ENCODE assay signal across 8 cellular contexts in genomic region chr2:177223436-177223835, GRCh38. TPM values are rescaled to one million over a fixed set of nuclear protein-coding genes. Genes with fewer than 3 reads are reported as not detected.
DNase-seq lines count a peak whose midpoint lies in the region; ATAC-seq, FAIRE-seq and TF ChIP-seq lines count a peak whose summit lies in the region.
"Not testable (repeated sequence)": the region's sequence is repeated elsewhere in the genome, so short reads cannot be mapped to it uniquely, and the experiment has no call there.

No MANE protein-coding gene starts in this region.

- H3K9me3 Mint-ChIP-seq in Caco-2 (ENCODE audit: unreplicated experiment); GM23338; MCF 10A (ENCODE audit: unreplicated experiment); natural killer cell treated with Interleukin-12 subunit alpha and Interleukin-12 subunit beta and Interleukin-15 and Interleukin-18, amount 100 ng/mL, for 72 hours; stimulated activated effector memory CD8-positive, alpha-beta T cell treated with anti-CD3 and anti-CD28 coated beads, Interleukin-12 subunit alpha, Interleukin-12 subunit beta, amount 100 ng/mL, for 72 hours: not testable (repeated sequence)

- not testable (repeated sequence) for H3K4me1 ChIP-seq in Caco-2; GM23338 (ENCODE audit: insufficient read depth); cardiac muscle cell (ENCODE audit: low read depth)

- not testable (repeated sequence) for H3K9me2 ChIP-seq in GM23338 (ENCODE audit: insufficient read depth)

- H3K4me2 ChIP-seq in GM23338: not testable (repeated sequence)

- not testable (repeated sequence) for H3K4me1 Mint-ChIP-seq in Caco-2 (ENCODE audit: low read depth, unreplicated experiment)
- peaks cover 37% of the 10 kb centered on the region for H3K4me1 Mint-ChIP-seq in GM23338
- H3K4me1 Mint-ChIP-seq in MCF 10A (ENCODE audit: insufficient read depth, unreplicated experiment): peaks cover 17% of the 10 kb centered on the region
- H3K4me1 Mint-ChIP-seq in natural killer cell treated with Interleukin-12 subunit alpha and Interleukin-12 subunit beta and Interleukin-15 and Interleukin-18, amount 100 ng/mL, for 72 hours (ENCODE audit: low read depth in 2 of 2): peaks cover 34 to 46% of the 10 kb centered on the region in 2 donors
- H3K4me1 Mint-ChIP-seq in stimulated activated effector memory CD8-positive, alpha-beta T cell treated with anti-CD3 and anti-CD28 coated beads, Interleukin-12 subunit alpha, Interleukin-12 subunit beta, amount 100 ng/mL, for 72 hours: peaks cover 26% of the 10 kb centered on the region

- POLR2A ChIA-PET in Caco-2 (lab: Charles Lee): not testable (repeated sequence)
- POLR2A ChIA-PET in MCF 10A (lab: Yijun Ruan, JAX): interaction anchor here (0.7 to 6.2 kb wide), 5 partner anchors 11 to 197 kb away, joined by 3 to 32 read pairs (median 4); partner anchors contain the start of genes HNRNPA3 and NFE2L2

- peaks cover 11% of the 10 kb centered on the region for H3K79me2 ChIP-seq in GM23338 (replicated peaks; ENCODE audit: insufficient read depth)

- H3K27me3 Mint-ChIP-seq in Caco-2 (ENCODE audit: insufficient read depth, unreplicated experiment); MCF 10A (ENCODE audit: insufficient read depth, unreplicated experiment); natural killer cell treated with Interleukin-12 subunit alpha and Interleukin-12 subunit beta and Interleukin-15 and Interleukin-18, amount 100 ng/mL, for 72 hours: not testable (repeated sequence)
- peaks cover 15% of the 10 kb centered on the region for H3K27me3 Mint-ChIP-seq in GM23338 (ENCODE audit: insufficient read depth, low read depth, poor library complexity)

- ATAC-seq in GM23338; natural killer cell treated with Interleukin-12 subunit alpha and Interleukin-12 subunit beta and Interleukin-15 and Interleukin-18, amount 100 ng/mL, for 72 hours; stimulated activated effector memory CD8-positive, alpha-beta T cell treated with anti-CD3 and anti-CD28 coated beads, Interleukin-12 subunit alpha, Interleukin-12 subunit beta, amount 100 ng/mL, for 72 hours: not testable (repeated sequence)

- H3K9me3 ChIP-seq in Caco-2; cardiac muscle cell (ENCODE audit: low read depth): not testable (repeated sequence)

- H3K36me3 Mint-ChIP-seq in Caco-2 (ENCODE audit: insufficient read depth, unreplicated experiment) (peaks cover 97% of the 10 kb centered on the region), GM23338 (ENCODE audit: low read depth) (peaks cover 54% of the 10 kb centered on the region), MCF 10A (ENCODE audit: insufficient read depth, unreplicated experiment) (peaks cover 100% of the 10 kb centered on the region)
- H3K36me3 Mint-ChIP-seq in natural killer cell treated with Interleukin-12 subunit alpha and Interleukin-12 subunit beta and Interleukin-15 and Interleukin-18, amount 100 ng/mL, for 72 hours: peaks cover 44% of the 10 kb centered on the region
- peaks cover 100% of the 10 kb centered on the region for H3K36me3 Mint-ChIP-seq in stimulated activated effector memory CD8-positive, alpha-beta T cell treated with anti-CD3 and anti-CD28 coated beads, Interleukin-12 subunit alpha, Interleukin-12 subunit beta, amount 100 ng/mL, for 72 hours

- TF ChIP-seq CTCF in Caco-2 (IDR thresholded peaks at IDR 0.05; ENCODE audit: insufficient read depth in 1 of 2, low read depth in 1 of 2, low read length in 1 of 2, severe bottlenecking in 1 of 2, unreplicated experiment in 1 of 2); GM23338 (conservative IDR thresholded peaks at IDR 0.05; ENCODE audit: low read depth in 2 of 2); MCF 10A (IDR thresholded peaks at IDR 0.05; ENCODE audit: unreplicated experiment); cardiac muscle cell (IDR thresholded peaks at IDR 0.05; ENCODE audit: low read depth, low read length): not testable (repeated sequence)

- DNase-seq in Caco-2; GM23338 (ENCODE audit: low spot score); RCC 7860 (ENCODE audit: low spot score); MCF 10A (ENCODE audit: unreplicated experiment); cardiac muscle cell (ENCODE audit: low read depth in 1 of 2, low spot score in 1 of 2); natural killer cell treated with Interleukin-12 subunit alpha and Interleukin-12 subunit beta and Interleukin-15 and Interleukin-18, amount 100 ng/mL, for 72 hours (ENCODE audit: low spot score); stimulated activated effector memory CD8-positive, alpha-beta T cell treated with anti-CD3 and anti-CD28 coated beads, Interleukin-12 subunit alpha, Interleukin-12 subunit beta, amount 100 ng/mL, for 72 hours (ENCODE audit: low spot score in 2 of 2): not testable (repeated sequence)

- not testable (repeated sequence) for BruUV-seq in Caco-2 (replicated peaks; lab: Mats Ljungman, UMichigan)
- BruUV-seq in MCF 10A (replicated peaks; lab: Mats Ljungman, UMichigan): TSS peak; percentile 1

- not testable (repeated sequence) for H3K4me3 ChIP-seq in Caco-2 (ENCODE audit: low read depth, low read length); GM23338; cardiac muscle cell

- H4K20me1 ChIP-seq in GM23338 (replicated peaks; ENCODE audit: insufficient read depth): peaks cover 10% of the 10 kb centered on the region; the same call in 1 of the 2 replicates

- intact Hi-C loops in Caco-2 (cut with micrococcal nuclease; ENCODE audit: unreplicated experiment); MCF 10A (cut with micrococcal nuclease): not testable (repeated sequence)

- peak overlapping the region; percentile 18; the same call in 1 of the 2 replicates for H3K27ac ChIP-seq in GM23338 (ENCODE audit: low read depth)
- H3K27ac ChIP-seq in cardiac muscle cell: peak overlapping the region; percentile 64

- CTCF ChIA-PET in Caco-2 (lab: Charles Lee); MCF 10A (lab: Yijun Ruan, JAX): not testable (repeated sequence)

- H3K4me3 Mint-ChIP-seq in Caco-2 (ENCODE audit: unreplicated experiment); GM23338; MCF 10A (ENCODE audit: unreplicated experiment); natural killer cell treated with Interleukin-12 subunit alpha and Interleukin-12 subunit beta and Interleukin-15 and Interleukin-18, amount 100 ng/mL, for 72 hours; stimulated activated effector memory CD8-positive, alpha-beta T cell treated with anti-CD3 and anti-CD28 coated beads, Interleukin-12 subunit alpha, Interleukin-12 subunit beta, amount 100 ng/mL, for 72 hours: not testable (repeated sequence)

- peak overlapping the region; percentile 37 for H3K27ac Mint-ChIP-seq in Caco-2 (ENCODE audit: unreplicated experiment)
- H3K27ac Mint-ChIP-seq in GM23338; MCF 10A (ENCODE audit: low read depth, unreplicated experiment): not testable (repeated sequence)
- peak overlapping the region; percentile 21 to 55 for H3K27ac Mint-ChIP-seq in natural killer cell treated with Interleukin-12 subunit alpha and Interleukin-12 subunit beta and Interleukin-15 and Interleukin-18, amount 100 ng/mL, for 72 hours
- peak overlapping the region; percentile 88 for H3K27ac Mint-ChIP-seq in stimulated activated effector memory CD8-positive, alpha-beta T cell treated with anti-CD3 and anti-CD28 coated beads, Interleukin-12 subunit alpha, Interleukin-12 subunit beta, amount 100 ng/mL, for 72 hours

- H2AFZ ChIP-seq in GM23338: not testable (repeated sequence)

- H3F3A ChIP-seq in GM23338 (replicated peaks; ENCODE audit: low read depth): not testable (repeated sequence)

- FAIRE-seq in RCC 7860 (lab: Jason Lieb, UNC) (peak; percentile 76), TTC549 (lab: Jason Lieb, UNC) (peak; percentile 90)

- not testable (repeated sequence) for H3K36me3 ChIP-seq in Caco-2 (ENCODE audit: control insufficient read depth, insufficient read depth, low read length)
- H3K36me3 ChIP-seq in GM23338 (ENCODE audit: insufficient read depth) (peaks cover 27% of the 10 kb centered on the region; the same call in 1 of the 2 replicates), cardiac muscle cell (peaks cover 56% of the 10 kb centered on the region)

- H3K27me3 ChIP-seq in Caco-2 (replicated peaks; ENCODE audit: control insufficient read depth, insufficient read depth, low read length); GM23338 (ENCODE audit: insufficient read depth); cardiac muscle cell: not testable (repeated sequence)

TF ChIP-seq in GM23338, 12 proteins besides CTCF, POLR2A, EP300 and RAD21:
- TF ChIP-seq CREB1 (CRISPR knock-in tag; IDR thresholded peaks at IDR 0.05; ENCODE audit: low read depth): 0 out of 2 replicates have a peak, but pooled peaks have one; percentile 3

RNA-seq across cellular contexts. Expression of gene HNRNPA3, which starts 10.8 kb away (rescaled TPM):
- total RNA-seq in Caco-2 (2022) (322 and 332 TPM in 2 replicates), MCF 10A (2022) (142 and 179 TPM in 2 replicates), cardiac muscle cell (63.2 and 78.6 TPM in 2 replicates)
- 151 and 158 TPM in 2 replicates for total RNA-seq in GM23338 (2014; rRNA removed; shearing (Covaris generic))
- polyA plus RNA-seq in GM23338 (2016; fragmentation: Nextera tagmentation; extraction: Ambion mirVana) (290 and 376 TPM in 2 replicates), cardiac muscle cell (67.3 and 81.7 TPM in 2 replicates)
- total RNA-seq in natural killer cell treated with Interleukin-12 subunit alpha and Interleukin-12 subunit beta and Interleukin-15 and Interleukin-18, amount 100 ng/mL, for 72 hours: 100 to 1,000 TPM; 170 to 282 TPM

RNA-seq across cellular contexts. Expression of gene NFE2L2, which starts 41.1 kb away (rescaled TPM):
- 75.7 and 80.5 TPM in 2 replicates for total RNA-seq in Caco-2 (2022)
- total RNA-seq in GM23338 (2014; rRNA removed; shearing (Covaris generic)): 28.0 and 35.0 TPM in 2 replicates
- 37.8 and 39.1 TPM in 2 replicates for polyA plus RNA-seq in GM23338 (2016; fragmentation: Nextera tagmentation; extraction: Ambion mirVana)
- 135 and 180 TPM in 2 replicates for total RNA-seq in MCF 10A (2022)
- total RNA-seq in cardiac muscle cell: 56.6 and 70.0 TPM in 2 replicates
- 84.5 and 90.5 TPM in 2 replicates for polyA plus RNA-seq in cardiac muscle cell
- 10 to 100 TPM; 71.2 to 96.6 TPM for total RNA-seq in natural killer cell treated with Interleukin-12 subunit alpha and Interleukin-12 subunit beta and Interleukin-15 and Interleukin-18, amount 100 ng/mL, for 72 hours
